8 cellular contexts compared by ENCODE assay signal in genomic region chr11:94128746-94129504, GRCh38. TPM values are rescaled to one million over a fixed set of nuclear protein-coding genes. Genes with fewer than 3 reads are reported as not detected.
A peak's percentile ranks its signal among the peaks of the same experiment; 100 is the strongest.
DNase-seq lines count a peak whose midpoint lies in the region; ATAC-seq and TF ChIP-seq lines count a peak whose summit lies in the region.

Gene PANX1, plus strand, starts transcription at chr11:94128841. Its CDS starts 472 bp downstream, at chr11:94129313.

- peak within 1 kb of the TSS; percentile 59 to 69 for H3K9ac ChIP-seq in liver (ENCODE audit: low read depth in 1 of 2, low read length in 2 of 2)

- H3K27ac Mint-ChIP-seq in activated CD4-positive, alpha-beta T cell treated with anti-CD3 and anti-CD28 coated beads, Interleukin-2, amount 10 ng/mL, durations not matched to agents 24 days and 14 days, result peak within 1 kb of the TSS; percentile 88

- no peaks in the 10 kb centered on the region for H3K27me3 Mint-ChIP-seq in activated CD4-positive, alpha-beta T cell treated with anti-CD3 and anti-CD28 coated beads, Interleukin-2, amount 10 ng/mL, durations not matched to agents 24 days and 14 days

- H3K36me3 ChIP-seq in BE2C (no peaks in the 10 kb centered on the region), liver (ENCODE audit: control insufficient read depth in 4 of 4, insufficient read depth in 3 of 4, low read depth in 1 of 4, low read length in 3 of 4) (no peaks in the 10 kb centered on the region)

- peaks cover 25% of the 10 kb centered on the region for H3K4me1 ChIP-seq in BE2C
- H3K4me1 ChIP-seq in liver (ENCODE audit: control insufficient read depth in 4 of 4, insufficient read depth in 4 of 4, low read length in 3 of 4), result peaks cover 17 to 53% (median 33%) of the 10 kb centered on the region in 4 donors

- H3K4me3 Mint-ChIP-seq in activated CD4-positive, alpha-beta T cell treated with anti-CD3 and anti-CD28 coated beads, Interleukin-2, amount 10 ng/mL, durations not matched to agents 24 days and 14 days, result no peak within 1 kb of the TSS

- under 1% methylated on average over 92 of the region's 92 CpGs for WGBS in liver

- peak within 1 kb of the TSS; percentile 90 to 97 for H3K27ac ChIP-seq in liver (ENCODE audit: low read depth in 1 of 2, low read length in 2 of 2)

- peak in 1 of 2 donors; percentile 2 for TF ChIP-seq RAD21 in liver (IDR thresholded peaks at IDR 0.05)

- no peaks in the 10 kb centered on the region for H3K36me3 Mint-ChIP-seq in activated CD4-positive, alpha-beta T cell treated with anti-CD3 and anti-CD28 coated beads, Interleukin-2, amount 10 ng/mL, durations not matched to agents 24 days and 14 days (ENCODE audit: low read depth)

- no peak for TF ChIP-seq CTCF in BE2C (IDR thresholded peaks at IDR 0.05; ENCODE audit: low read depth, low read length)
- TF ChIP-seq CTCF in liver (IDR thresholded peaks at IDR 0.05; ENCODE audit: low read depth, low read length, missing input control), result no peak

- H3K4me3 ChIP-seq in BE2C (ENCODE audit: low read depth, low read length) (peak within 1 kb of the TSS; percentile 96), liver (ENCODE audit: low read depth in 1 of 3, low read length in 3 of 3) (peak within 1 kb of the TSS; percentile 61 to 87 (median 83))

- intact Hi-C loops in activated CD4-positive, alpha-beta T cell treated with anti-CD3 and anti-CD28 coated beads, Interleukin-2, amount 10 ng/mL, durations not matched to agents 24 days and 14 days (cut with micrococcal nuclease), result loop anchor here (1.0 to 5.0 kb wide), 5 partner anchors 18 to 940 kb away; partner anchors contain the start of genes ANKRD49, C11orf54, FUT4 and MRE11

- H3K9me3 ChIP-seq in BE2C (no peaks in the 10 kb centered on the region), liver (ENCODE audit: control insufficient read depth in 4 of 4, low read length in 3 of 4) (no peaks in the 10 kb centered on the region)

- no peaks in the 10 kb centered on the region for H3K27me3 ChIP-seq in BE2C
- H3K27me3 ChIP-seq in liver (ENCODE audit: control insufficient read depth in 4 of 4, insufficient read depth in 4 of 4, low read length in 3 of 4), result no peaks in the 10 kb centered on the region

- H3K4me1 Mint-ChIP-seq in activated CD4-positive, alpha-beta T cell treated with anti-CD3 and anti-CD28 coated beads, Interleukin-2, amount 10 ng/mL, durations not matched to agents 24 days and 14 days, result peaks cover 21% of the 10 kb centered on the region

- DNase-seq in BE2C, result peak; percentile 87
- peak; percentile 67 for DNase-seq in GM19238 (ENCODE audit: insufficient read length, low spot score)
- peak; percentile 91 for DNase-seq in NCI-H510A treated with DMSO at 0.1 percent for 48 hours (lab: John Stamatoyannopoulos, UW)
- peak; percentile 94 for DNase-seq in activated CD4-positive, alpha-beta T cell treated with anti-CD3 and anti-CD28 coated beads, Interleukin-2, amount 10 ng/mL, durations not matched to agents 24 days and 14 days
- peak; percentile 81 for DNase-seq in dermis blood vessel endothelial cell
- peak; percentile 75 for DNase-seq in stimulated activated CD4-positive, alpha-beta T cell treated with anti-CD3 and anti-CD28 coated beads, Interleukin-4, amount 100 ng/mL, for 24 hours

- no peaks in the 10 kb centered on the region for H3K9me3 Mint-ChIP-seq in activated CD4-positive, alpha-beta T cell treated with anti-CD3 and anti-CD28 coated beads, Interleukin-2, amount 10 ng/mL, durations not matched to agents 24 days and 14 days

- ATAC-seq in HG03432 (IDR thresholded peaks at IDR 0.05; ENCODE audit: unreplicated experiment), result peak; percentile 87

TF ChIP-seq in liver, 16 proteins besides CTCF, POLR2A, EP300 and RAD21:
- TF ChIP-seq GABPA (IDR thresholded peaks at IDR 0.05 in 1 of 2, conservative IDR thresholded peaks at IDR 0.05 in 1 of 2), result peak; percentile 56 to 79
- no peak for TF ChIP-seq RXRA (IDR thresholded peaks at IDR 0.05)
- peak; percentile 39 for TF ChIP-seq ZBTB33 (IDR thresholded peaks at IDR 0.05)
- TF ChIP-seq YY1 (IDR thresholded peaks at IDR 0.05), result peak; percentile 53
- TF ChIP-seq HNF4G (IDR thresholded peaks at IDR 0.05), result no peak
- no peak for TF ChIP-seq REST (IDR thresholded peaks at IDR 0.05)
- TF ChIP-seq JUND (IDR thresholded peaks at IDR 0.05), result no peak
- TF ChIP-seq ATF3 (IDR thresholded peaks at IDR 0.05), result no peak
- TF ChIP-seq NR2F2 (IDR thresholded peaks at IDR 0.05), result no peak
- TF ChIP-seq FOXA2 (IDR thresholded peaks at IDR 0.05), result no peak
- no peak for TF ChIP-seq MAX (IDR thresholded peaks at IDR 0.05)
- peak in 1 of 2 donors; percentile 31 for TF ChIP-seq EGR1 (IDR thresholded peaks at IDR 0.05; ENCODE audit: low read depth in 2 of 2)
- TF ChIP-seq SP1 (IDR thresholded peaks at IDR 0.05), result no peak
- no peak for TF ChIP-seq TAF1 (conservative IDR thresholded peaks at IDR 0.05)
- no peak for TF ChIP-seq FOXA1 (IDR thresholded peaks at IDR 0.05)
- TF ChIP-seq HNF4A (conservative IDR thresholded peaks at IDR 0.05), result no peak
TF ChIP-seq in liver: peak in this region for 4.

RNA-seq across cellular contexts. Expression of gene PANX1, which starts in this region (rescaled TPM):
- polyA plus RNA-seq in BE2C (2012; ENCODE audit: insufficient read depth, insufficient read length, low read depth), result 12.7 TPM
- 19.7 and 20.5 TPM in 2 replicates for total RNA-seq in activated CD4-positive, alpha-beta T cell treated with anti-CD3 and anti-CD28 coated beads, Interleukin-2, amount 10 ng/mL, durations not matched to agents 24 days and 14 days
- total RNA-seq in dermis blood vessel endothelial cell, result 24.8 and 27.4 TPM in 2 replicates
- 10 to 100 TPM in 1 of 2 donors, 1 to 10 TPM in 1; 9.9 to 14.1 TPM for total RNA-seq in liver
- polyA plus RNA-seq in liver, result 1 to 10 TPM; 6.4 to 6.8 TPM

Comparison
In these comparisons a context has a peak if more than half of its experiments do, and no peak if none do; other contexts are left out.
1. Peak in every context shown above with its lines: DNase-seq, ATAC-seq, H3K4me3 ChIP-seq and H3K27ac ChIP-seq.